25 cellular contexts compared by ENCODE assay signal in genomic region chr14:89869606-89870005, GRCh38.
"Had no signal": no experiment of that assay in that cellular context is flagged by ENCODE, and none has a peak within 500 bp of the region (broad histone marks: within the 10 kb centered on the region; RNA-seq: fewer than 3 reads in every experiment).

No MANE protein-coding gene starts in this region.

- ATAC-seq: naive thymus-derived CD4-positive, alpha-beta T cell; natural killer cell; psoas muscle; right cardiac atrium; right lobe of liver; stimulated activated memory B cell treated with anti-CD40 and anti-IgM and Interleukin-4, amounts not matched to agents 10 μg/mL and 1 μg/mL and 100 μg/mL, for 72 hours; upper lobe of right lung had no signal

- H3K4me2 ChIP-seq: neural progenitor cell had no signal

- H3K4me3 ChIP-seq: neural progenitor cell, ovary, psoas muscle, right lobe of liver, sigmoid colon, suprapubic skin, testis, tibial artery, transverse colon, upper lobe of right lung, uterus had no signal

- H3K4me1 ChIP-seq: neural progenitor cell, parathyroid adenoma, psoas muscle, sigmoid colon, testis, tibial artery, transverse colon, upper lobe of right lung, uterus had no signal

- H3K36me3 ChIP-seq: neural progenitor cell, ovary, right lobe of liver, sigmoid colon, suprapubic skin, tibial artery, transverse colon, upper lobe of right lung, uterus had no signal

- FAIRE-seq: small intestine had no signal

- H3K9me3 ChIP-seq: ovary, psoas muscle, sigmoid colon, suprapubic skin, testis, tibial artery, upper lobe of right lung, uterus had no signal

- H3K9ac ChIP-seq: neural progenitor cell, parathyroid adenoma had no signal

- H2AFZ ChIP-seq: neural progenitor cell, parathyroid adenoma had no signal

- H3K27me3 ChIP-seq: neural progenitor cell, ovary, right lobe of liver, sigmoid colon, suprapubic skin, testis, tibial artery, transverse colon, upper lobe of right lung, uterus had no signal

- DNase-seq: naive thymus-derived CD4-positive, alpha-beta T cell; natural killer cell; occipital lobe; ovary; posterior cingulate gyrus; psoas muscle; right cardiac atrium; right lobe of liver; sigmoid colon; small intestine; stimulated activated CD4-positive, alpha-beta T cell treated with anti-CD3 and anti-CD28 coated beads, Interleukin-1b, Interleukin-23, amount 100 ng/mL, for 48 hours; stimulated activated CD4-positive, alpha-beta T cell treated with anti-CD3 and anti-CD28 coated beads, Interleukin-4, amount 100 ng/mL, for 1 hour; stimulated activated CD4-positive, alpha-beta T cell treated with anti-CD3 and anti-CD28 coated beads, Interleukin-4, amount 100 ng/mL, for 4 hours; stimulated activated CD8-positive, alpha-beta memory T cell treated with anti-CD3 and anti-CD28 coated beads, Interleukin-4, amount 100 ng/mL, for 48 hours; stimulated activated naive CD4-positive, alpha-beta T cell; substantia nigra; testis; tibial artery; transverse colon; upper lobe of right lung; uterus had no signal

- H3K27ac ChIP-seq: neural progenitor cell, ovary, parathyroid adenoma, psoas muscle, right lobe of liver, sigmoid colon, suprapubic skin, testis, tibial artery, transverse colon, upper lobe of right lung, uterus had no signal
